In the genomic region with DNA sequence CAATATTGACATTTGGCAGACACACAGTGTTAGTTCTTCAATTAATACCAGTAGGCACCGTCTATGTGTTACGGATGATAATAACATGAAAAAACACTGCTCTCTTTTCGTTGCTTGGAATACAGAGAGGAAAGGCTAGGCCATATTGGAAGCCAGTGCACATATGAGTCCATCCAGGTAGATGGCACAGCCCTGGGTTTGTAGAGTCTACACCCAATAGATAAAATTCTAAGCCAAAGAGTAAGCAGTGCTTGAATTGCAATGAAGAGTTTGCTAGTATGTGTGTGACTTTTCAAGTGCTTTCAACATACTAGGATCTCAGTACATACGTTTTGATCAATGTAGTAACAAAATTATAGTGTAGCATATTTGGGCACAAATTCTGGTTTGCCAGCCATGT, we compare ENCODE assay signal across 21 cellular contexts.
DNase-seq lines count a peak whose midpoint lies in the region; TF ChIP-seq lines count a peak whose summit lies in the region.
"Had no signal": no experiment of that assay in that cellular context is flagged by ENCODE, and none has a peak within 500 bp of the region (broad histone marks: within the 10 kb centered on the region; RNA-seq: fewer than 3 reads in every experiment).

No MANE protein-coding gene starts in this region.

- 64 to 69% methylated on average over 4 of the region's 4 CpGs for WGBS in thyroid gland, 2 donors

- TF ChIP-seq POLR2A in thyroid gland (IDR thresholded peaks at IDR 0.05), result no peak

- H3K36me3 ChIP-seq in thyroid gland, result no peaks in the 10 kb centered on the region
- H3K36me3 ChIP-seq: BE2C, BLaER1 had no signal

- no peaks in the 10 kb centered on the region for H3K27me3 ChIP-seq in thyroid gland
- H3K27me3 ChIP-seq: BE2C, BLaER1 had no signal

- H3K4me1 ChIP-seq in thyroid gland, result peaks cover 7 to 14% of the 10 kb centered on the region in 2 donors
- H3K4me1 ChIP-seq: BE2C, BLaER1 had no signal

- DNase-seq in DMS53 (lab: John Stamatoyannopoulos, UW), result peak; percentile 13
- no peak for DNase-seq in DMS53 treated with DMSO at 0.1 percent for 48 hours (lab: John Stamatoyannopoulos, UW; ENCODE audit: unreplicated experiment)
- DNase-seq in thyroid gland, result no peak
- no peak for DNase-seq in stimulated activated CD8-positive, alpha-beta memory T cell treated with anti-CD3 and anti-CD28 coated beads, Interleukin-4, amount 100 ng/mL, for 48 hours
- DNase-seq: 8988T; ACHN; BE2C; C1 segment of cervical spinal cord; CD4-positive, alpha-beta memory T cell; CD4-positive, CD25-positive, alpha-beta regulatory T cell; CD8-positive, alpha-beta memory T cell; COR-L47; DMS 273 treated with DMSO at 0.1 percent for 48 hours; DMS153; DMS79; DND-41; EL; GDM1 had no signal

- intact Hi-C loops in thyroid gland (cut with DNase I), result no loop called here

- TF ChIP-seq CTCF in 22Rv1 (IDR thresholded peaks at IDR 0.05) (no peak), thyroid gland (IDR thresholded peaks at IDR 0.05) (no peak)

- H3K9me3 ChIP-seq in thyroid gland, result no peaks in the 10 kb centered on the region
- H3K9me3 ChIP-seq: BE2C had no signal

- peak overlapping the region; percentile 81 for H3K27ac ChIP-seq in 22Rv1
- peak overlapping the region; percentile 46 to 65 (median 57) for H3K27ac ChIP-seq in thyroid gland
- H3K27ac ChIP-seq: BLaER1 had no signal

- H3K4me3 ChIP-seq in thyroid gland (replicated peaks in 1 of 3), result no peak overlapping the region
- H3K4me3 ChIP-seq: BLaER1, GM12878 had no signal
